ENCODE assay signal across 21 cellular contexts in the genomic region with DNA sequence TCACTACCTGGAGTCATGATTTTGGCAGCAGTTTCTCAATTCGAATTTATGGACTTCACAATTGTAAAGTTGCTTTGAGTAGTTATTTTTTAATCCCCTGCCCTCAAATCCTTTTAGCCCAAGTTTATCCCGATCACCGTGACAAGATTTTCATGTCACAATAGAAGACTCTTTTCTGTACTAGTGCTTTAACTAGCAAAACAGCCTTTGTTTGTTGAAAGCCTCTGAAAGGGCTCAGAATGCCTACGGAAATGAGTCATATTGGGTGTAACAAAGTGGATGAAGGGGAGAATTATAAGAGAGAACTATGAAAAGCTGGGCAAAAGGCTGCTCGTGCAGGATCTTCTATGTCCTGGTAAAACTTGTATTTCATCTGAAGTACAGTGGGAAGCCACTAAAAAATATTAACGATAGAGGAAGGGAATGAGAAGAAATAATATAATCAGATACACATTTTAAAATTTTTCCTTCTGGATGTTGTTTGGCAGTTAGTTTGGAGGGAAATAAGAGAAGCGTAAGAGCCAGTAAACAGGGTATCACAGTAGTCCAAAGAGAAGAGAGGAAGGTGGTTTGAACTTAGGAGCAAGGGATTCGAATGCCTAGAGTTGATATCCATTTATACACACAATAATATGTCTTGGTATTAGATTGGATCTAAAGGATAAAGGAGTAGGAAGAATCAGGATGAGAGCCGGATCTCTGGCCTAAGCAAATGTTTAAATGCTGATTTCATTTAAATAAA.
A peak's percentile ranks its signal among the peaks of the same experiment; 100 is the strongest.
DNase-seq lines count a peak whose midpoint lies in the region; ATAC-seq and TF ChIP-seq lines count a peak whose summit lies in the region.
"Had no signal": no experiment of that assay in that cellular context is flagged by ENCODE, and none has a peak within 500 bp of the region (broad histone marks: within the 10 kb centered on the region; RNA-seq: fewer than 3 reads in every experiment).

No MANE protein-coding gene starts in this region.

- no peaks in the 10 kb centered on the region for H3K36me3 ChIP-seq in prostate gland

- H3K9me3 ChIP-seq in prostate gland, result no peaks in the 10 kb centered on the region

- ATAC-seq in GM21619 (IDR thresholded peaks at IDR 0.05; ENCODE audit: unreplicated experiment), result no peak
- ATAC-seq in GM18858 (IDR thresholded peaks at IDR 0.05; ENCODE audit: unreplicated experiment), result no peak
- ATAC-seq: esophagus mucosa had no signal

- in situ Hi-C loops in astrocyte of the spinal cord (cut with HindIII; ENCODE audit: low sequenced_read_pairs), result no loop called here

- no peak overlapping the region for H3K27ac ChIP-seq in prostate gland

- H3K4me1 Mint-ChIP-seq in Calu3 (ENCODE audit: low read depth, unreplicated experiment), result peaks cover 32% of the 10 kb centered on the region
- H3K4me1 Mint-ChIP-seq in nephron progenitor cell, result no peaks in the 10 kb centered on the region
- H3K4me1 Mint-ChIP-seq: memory B cell had no signal

- H3K4me3 Mint-ChIP-seq in Calu3 (ENCODE audit: low read depth, unreplicated experiment) (peak overlapping the region; percentile 15), nephron progenitor cell (no peak overlapping the region)
- H3K4me3 Mint-ChIP-seq: memory B cell had no signal

- H3K27me3 Mint-ChIP-seq in Calu3 (ENCODE audit: unreplicated experiment) (no peaks in the 10 kb centered on the region), nephron progenitor cell (ENCODE audit: low read depth, poor library complexity) (no peaks in the 10 kb centered on the region)
- H3K27me3 Mint-ChIP-seq: memory B cell had no signal

- no TSS peak for BruUV-seq in Calu3 (replicated peaks; lab: Mats Ljungman, UMichigan)

- DNase-seq in Calu3 (peak; percentile 19), LHCN-M2 (ENCODE audit: low read depth) (peak; percentile 60), astrocyte of the spinal cord (ENCODE audit: low read depth, low spot score) (peak; percentile 48), nephron progenitor cell (no peak), erythroblast (lab: John Stamatoyannopoulos, UW) (no peak), prostate gland (ENCODE audit: low spot score) (no peak)
- DNase-seq: activated CD4-positive, CD25-positive, alpha-beta regulatory T cell treated with anti-CD3 and anti-CD28 coated beads, Interleukin-2, amount 50 U/mL, for 72 hours; activated gamma-delta T cell treated with Interleukin-2 at 50 U/mL for 16 hours; aorta; GF-D8; H7; NCI-H2029 treated with DMSO at 0.1 percent for 48 hours; NK-92 treated with Interleukin-12 subunit alpha and Interleukin-12 subunit beta, amount 100 ng/mL, for 24 hours; Right ventricle myocardium superior; stimulated activated CD4-positive, alpha-beta T cell treated with anti-CD3 and anti-CD28 coated beads, Interleukin-4, amount 100 ng/mL, for 1 hour; stimulated activated CD8-positive, alpha-beta memory T cell treated with anti-CD3 and anti-CD28 coated beads, Interleukin-4, amount 100 ng/mL, for 48 hours; T-helper 2 cell had no signal

- TF ChIP-seq CTCF in Calu3 (IDR thresholded peaks at IDR 0.05; ENCODE audit: unreplicated experiment) (no peak), astrocyte of the spinal cord (IDR thresholded peaks at IDR 0.05; ENCODE audit: low read depth, low read length) (no peak), nephron progenitor cell (IDR thresholded peaks at IDR 0.05) (no peak), prostate gland (IDR thresholded peaks at IDR 0.05) (no peak)

- TF ChIP-seq POLR2A in erythroblast (IDR thresholded peaks at IDR 0.05; ENCODE audit: low read length), result no peak
- TF ChIP-seq POLR2A in prostate gland (IDR thresholded peaks at IDR 0.05), result no peak

- no peaks in the 10 kb centered on the region for H3K27me3 ChIP-seq in prostate gland (replicated peaks; ENCODE audit: insufficient read depth)

- H3K4me3 ChIP-seq in astrocyte of the spinal cord (ENCODE audit: low read depth, low read length) (no peak overlapping the region), prostate gland (no peak overlapping the region)

- intact Hi-C loops in Calu3 (cut with micrococcal nuclease; ENCODE audit: unreplicated experiment), result loop anchor here (10.0 kb wide), 1 partner anchor 388 kb away; no protein-coding TSS in a partner anchor
- intact Hi-C loops in prostate gland (cut with DNase I), result no loop called here

- CTCF ChIA-PET in Calu3 (lab: Charles Lee), result no interaction called here

- no peaks in the 10 kb centered on the region for H3K4me1 ChIP-seq in prostate gland (replicated peaks)

- H3K36me3 Mint-ChIP-seq in Calu3 (ENCODE audit: insufficient read depth, unreplicated experiment), result no peaks in the 10 kb centered on the region
- no peaks in the 10 kb centered on the region for H3K36me3 Mint-ChIP-seq in nephron progenitor cell (ENCODE audit: low read depth)
- H3K36me3 Mint-ChIP-seq: memory B cell had no signal

- H3K9me3 Mint-ChIP-seq in Calu3 (ENCODE audit: low read depth, unreplicated experiment) (no peaks in the 10 kb centered on the region), nephron progenitor cell (no peaks in the 10 kb centered on the region)

- 60% methylated on average over 9 of the region's 9 CpGs for WGBS in prostate gland

- H3K27ac Mint-ChIP-seq in Calu3 (ENCODE audit: unreplicated experiment) (peak overlapping the region; percentile 83), nephron progenitor cell (peak overlapping the region; percentile 11)
- H3K27ac Mint-ChIP-seq: memory B cell had no signal

Comparison
In these comparisons a context has a peak if more than half of its experiments do, and no peak if none do; other contexts are left out.
1. DNase-seq: peak in Calu3 (single experiment), LHCN-M2 (single experiment) and astrocyte of the spinal cord (single experiment); none in nephron progenitor cell (single experiment), erythroblast (0 of 2) and prostate gland (single experiment).